Comparison of ENCODE assay signal across 15 cellular contexts in the genomic region with DNA sequence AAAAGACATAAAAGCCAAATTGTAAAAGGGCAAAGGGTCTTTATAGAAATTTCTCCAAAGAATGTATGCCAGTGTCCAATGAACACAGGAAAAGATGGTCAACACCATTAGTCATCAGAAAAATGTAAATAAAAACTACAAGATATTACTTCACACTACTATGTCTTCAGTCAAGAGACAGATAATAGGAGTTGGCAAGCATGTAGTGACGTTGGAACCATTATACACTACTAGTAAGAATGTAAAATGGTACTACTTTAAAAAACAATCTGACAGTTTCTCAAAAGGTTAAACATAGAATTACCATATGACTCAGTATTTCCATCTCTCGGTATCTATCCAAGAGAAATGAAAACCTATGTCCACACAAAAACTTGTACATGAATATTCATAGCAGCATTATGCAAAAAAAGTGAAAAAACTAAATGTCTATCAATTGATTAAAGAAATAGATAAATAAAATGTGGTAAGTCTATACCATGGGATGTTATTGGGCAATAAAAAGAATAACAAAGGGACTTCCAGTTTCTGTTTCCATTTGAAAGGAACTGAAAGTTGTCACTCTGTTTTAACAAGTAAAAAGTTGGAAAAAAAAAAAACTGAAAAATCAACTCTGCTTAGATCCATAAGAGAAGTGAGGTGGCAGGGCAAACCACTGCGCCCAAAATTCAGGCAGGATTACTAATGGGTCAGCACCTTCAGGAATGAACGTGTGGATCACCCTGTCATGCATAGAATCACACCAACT.
DNase-seq lines count a peak whose midpoint lies in the region; ATAC-seq, FAIRE-seq and TF ChIP-seq lines count a peak whose summit lies in the region.
"Had no signal": no experiment of that assay in that cellular context is flagged by ENCODE, and none has a peak within 500 bp of the region (broad histone marks: within the 10 kb centered on the region; RNA-seq: fewer than 3 reads in every experiment).

No MANE protein-coding gene starts in this region.

- no peaks in the 10 kb centered on the region for H3K27me3 ChIP-seq in HUES48 (ENCODE audit: control insufficient read depth, insufficient read depth, low read length)
- H3K27me3 ChIP-seq in bronchial epithelial cell (ENCODE audit: control insufficient read depth, insufficient read depth, low read length), result no peaks in the 10 kb centered on the region
- H3K27me3 ChIP-seq: hepatocyte had no signal

- TF ChIP-seq CTCF in bronchial epithelial cell (IDR thresholded peaks at IDR 0.05; ENCODE audit: insufficient read depth, low read length, severe bottlenecking), result no peak
- TF ChIP-seq CTCF in glutamatergic neuron (IDR thresholded peaks at IDR 0.05; ENCODE audit: partially characterized antibody, unreplicated experiment), result no peak

- TF ChIP-seq POLR2A in GM18505 (IDR thresholded peaks at IDR 0.05; ENCODE audit: borderline replicate concordance, extremely low read depth, insufficient read depth, insufficient read length), result no peak

- H3K36me3 Mint-ChIP-seq in glutamatergic neuron (ENCODE audit: unreplicated experiment), result no peaks in the 10 kb centered on the region
- no peaks in the 10 kb centered on the region for H3K36me3 Mint-ChIP-seq in stimulated activated effector memory CD8-positive, alpha-beta T cell treated with anti-CD3 and anti-CD28 coated beads, Interleukin-12 subunit alpha, Interleukin-12 subunit beta, amount 100 ng/mL, for 72 hours
- H3K36me3 Mint-ChIP-seq: IgD-negative memory B cell had no signal

- H3K4me3 ChIP-seq in HUES48 (ENCODE audit: low read depth, low read length), result no peak overlapping the region
- H3K4me3 ChIP-seq in bronchial epithelial cell (ENCODE audit: low read depth, low read length), result no peak overlapping the region
- H3K4me3 ChIP-seq: hepatocyte had no signal

- peaks cover 4% of the 10 kb centered on the region for H3K9me3 Mint-ChIP-seq in glutamatergic neuron (ENCODE audit: unreplicated experiment)
- peaks cover 7% of the 10 kb centered on the region for H3K9me3 Mint-ChIP-seq in stimulated activated effector memory CD8-positive, alpha-beta T cell treated with anti-CD3 and anti-CD28 coated beads, Interleukin-12 subunit alpha, Interleukin-12 subunit beta, amount 100 ng/mL, for 72 hours

- H3K27ac ChIP-seq in HUES48 (ENCODE audit: low read depth, low read length), result peak overlapping the region; percentile 88
- H3K27ac ChIP-seq: hepatocyte had no signal

- H3K9ac ChIP-seq in HUES48 (ENCODE audit: low read depth, low read length), result no peak overlapping the region

- no peak for FAIRE-seq in bronchial epithelial cell (lab: Jason Lieb, UNC)
- FAIRE-seq: astrocyte had no signal

- H3K27ac Mint-ChIP-seq in glutamatergic neuron (ENCODE audit: unreplicated experiment), result no peak overlapping the region
- H3K27ac Mint-ChIP-seq in stimulated activated effector memory CD8-positive, alpha-beta T cell treated with anti-CD3 and anti-CD28 coated beads, Interleukin-12 subunit alpha, Interleukin-12 subunit beta, amount 100 ng/mL, for 72 hours, result no peak overlapping the region
- H3K27ac Mint-ChIP-seq: IgD-negative memory B cell had no signal

- H3K27me3 Mint-ChIP-seq in glutamatergic neuron (ENCODE audit: unreplicated experiment), result no peaks in the 10 kb centered on the region
- H3K27me3 Mint-ChIP-seq: IgD-negative memory B cell had no signal

- no peaks in the 10 kb centered on the region for H3K4me1 Mint-ChIP-seq in glutamatergic neuron (ENCODE audit: low read depth, unreplicated experiment)
- no peaks in the 10 kb centered on the region for H3K4me1 Mint-ChIP-seq in stimulated activated effector memory CD8-positive, alpha-beta T cell treated with anti-CD3 and anti-CD28 coated beads, Interleukin-12 subunit alpha, Interleukin-12 subunit beta, amount 100 ng/mL, for 72 hours
- H3K4me1 Mint-ChIP-seq: IgD-negative memory B cell had no signal

- H3K9me3 ChIP-seq in HUES48 (ENCODE audit: control insufficient read depth, insufficient read depth, low read length), result peaks cover 5% of the 10 kb centered on the region; the same call in 1 of the 2 replicates

- H3K36me3 ChIP-seq in HUES48 (ENCODE audit: control insufficient read depth, insufficient read depth, low read length) (no peaks in the 10 kb centered on the region), bronchial epithelial cell (ENCODE audit: control insufficient read depth, insufficient read depth, low read length) (no peaks in the 10 kb centered on the region)

- H3K4me3 Mint-ChIP-seq in glutamatergic neuron (ENCODE audit: unreplicated experiment), result no peak overlapping the region
- H3K4me3 Mint-ChIP-seq in stimulated activated effector memory CD8-positive, alpha-beta T cell treated with anti-CD3 and anti-CD28 coated beads, Interleukin-12 subunit alpha, Interleukin-12 subunit beta, amount 100 ng/mL, for 72 hours, result no peak overlapping the region

- DNase-seq in bronchial epithelial cell (ENCODE audit: low read depth), result peak; percentile 85
- no peak for DNase-seq in GM03348 (ENCODE audit: low spot score)
- DNase-seq in glutamatergic neuron, result no peak
- no peak for DNase-seq in stimulated activated effector memory CD8-positive, alpha-beta T cell treated with anti-CD3 and anti-CD28 coated beads, Interleukin-12 subunit alpha, Interleukin-12 subunit beta, amount 100 ng/mL, for 72 hours (ENCODE audit: low spot score in 2 of 2)
- DNase-seq: C1 segment of cervical spinal cord, GDM1, NCI-H2171, RPMI8226 had no signal

- peaks cover 9% of the 10 kb centered on the region for H3K4me1 ChIP-seq in HUES48 (ENCODE audit: control insufficient read depth, insufficient read depth, low read length)

- ATAC-seq in GM18499 (IDR thresholded peaks at IDR 0.05; ENCODE audit: insufficient read depth, unreplicated experiment) (peak; percentile 63), HG02571 (IDR thresholded peaks at IDR 0.05; ENCODE audit: unreplicated experiment) (peak; percentile 67), GM18505 (IDR thresholded peaks at IDR 0.05; ENCODE audit: unreplicated experiment) (no peak)
- ATAC-seq in stimulated activated effector memory CD8-positive, alpha-beta T cell treated with anti-CD3 and anti-CD28 coated beads, Interleukin-12 subunit alpha, Interleukin-12 subunit beta, amount 100 ng/mL, for 72 hours, result no peak

Comparison
In these comparisons a context has a peak if more than half of its experiments do, and no peak if none do; other contexts are left out.
1. ATAC-seq: peak in GM18499 (single experiment) and HG02571 (single experiment); none in GM18505 (single experiment) and stimulated activated effector memory CD8-positive, alpha-beta T cell treated with anti-CD3 and anti-CD28 coated beads, Interleukin-12 subunit alpha, Interleukin-12 subunit beta, amount 100 ng/mL, for 72 hours (single experiment).